In genomic region chrX:107711521-107712041, GRCh38 we compare ENCODE assay signal across 8 cellular contexts.
DNase-seq lines count a peak whose midpoint lies in the region; ATAC-seq, FAIRE-seq and TF ChIP-seq lines count a peak whose summit lies in the region.

No MANE protein-coding gene starts in this region.

- CTCF ChIA-PET in activated CD8-positive, alpha-beta memory T cell treated with anti-CD3 and anti-CD28 coated beads, Interleukin-2, amount 10 ng/mL, durations not matched to agents 7 days and 5 days (lab: Charles Lee) = interaction anchor here (0.8 to 12.5 kb wide), 4 partner anchors 30 to 66 kb away, joined by 3 to 261 read pairs (median 3); partner anchors contain the start of gene NCBP2L

- H3K4me1 ChIP-seq in astrocyte (ENCODE audit: insufficient read depth, low read length) = peaks cover 26% of the 10 kb centered on the region
- peaks cover 18% of the 10 kb centered on the region for H3K4me1 ChIP-seq in mesenchymal stem cell (ENCODE audit: control insufficient read depth, insufficient read depth, low read depth, low read length)
- H3K4me1 ChIP-seq in tibial artery = peaks cover 0 to 35% (median 6%) of the 10 kb centered on the region in 4 donors

- peak overlapping the region; percentile 6 for H3K4me3 Mint-ChIP-seq in activated CD8-positive, alpha-beta memory T cell treated with anti-CD3 and anti-CD28 coated beads, Interleukin-2, amount 10 ng/mL, durations not matched to agents 7 days and 5 days
- peak overlapping the region; percentile 34 for H3K4me3 Mint-ChIP-seq in astrocyte (ENCODE audit: unreplicated experiment)

- H3K27ac ChIP-seq in astrocyte (ENCODE audit: low read depth, low read length) (peak overlapping the region; percentile 88), mesenchymal stem cell (ENCODE audit: low read length, poor library complexity, severe bottlenecking) (peak overlapping the region; percentile 62), tibial artery (peak overlapping the region; percentile 97 to 99)

- H3K36me3 ChIP-seq in astrocyte (ENCODE audit: insufficient read depth, low read length) = peaks cover 5% of the 10 kb centered on the region
- H3K36me3 ChIP-seq in mesenchymal stem cell (ENCODE audit: control insufficient read depth in 1 of 2, insufficient read depth in 2 of 2, low read depth in 1 of 2, low read length in 2 of 2) = peaks cover 11% of the 10 kb centered on the region in 2 experiments
- H3K36me3 ChIP-seq in tibial artery = peaks cover 32 to 36% (median 33%) of the 10 kb centered on the region in 3 donors

- TF ChIP-seq CTCF in astrocyte (IDR thresholded peaks at IDR 0.05; ENCODE audit: insufficient read depth, low read depth, low read length) = no peak
- TF ChIP-seq CTCF in tibial artery (IDR thresholded peaks at IDR 0.05) = no peak

- H3K4me1 Mint-ChIP-seq in activated CD8-positive, alpha-beta memory T cell treated with anti-CD3 and anti-CD28 coated beads, Interleukin-2, amount 10 ng/mL, durations not matched to agents 7 days and 5 days = peaks cover 51% of the 10 kb centered on the region
- peaks cover 17% of the 10 kb centered on the region for H3K4me1 Mint-ChIP-seq in astrocyte (ENCODE audit: low read depth, unreplicated experiment)

- H4K20me1 ChIP-seq in astrocyte (ENCODE audit: insufficient read depth, low read length) = peaks cover 10% of the 10 kb centered on the region

- no peak overlapping the region for H3K23ac ChIP-seq in mesenchymal stem cell (ENCODE audit: low read length in 2 of 2)

- FAIRE-seq in astrocyte (lab: Jason Lieb, UNC) = no peak

- peak overlapping the region; percentile 62 for H2AK5ac ChIP-seq in mesenchymal stem cell (ENCODE audit: low read length, severe bottlenecking)

- 0% methylated on average over 1 of the region's 4 CpGs for WGBS in mesenchymal stem cell

- H3K27me3 ChIP-seq in astrocyte (ENCODE audit: insufficient read depth, low read length) = no peaks in the 10 kb centered on the region
- H3K27me3 ChIP-seq in mesenchymal stem cell (ENCODE audit: control insufficient read depth in 1 of 2, insufficient read depth in 1 of 2, low read length in 2 of 2) = peaks cover 0 to 33% of the 10 kb centered on the region in 2 experiments
- no peaks in the 10 kb centered on the region for H3K27me3 ChIP-seq in tibial artery

- no peak overlapping the region for H3K14ac ChIP-seq in mesenchymal stem cell (ENCODE audit: low read length in 2 of 2)

- H3K18ac ChIP-seq in mesenchymal stem cell (ENCODE audit: low read depth in 1 of 2, low read length in 2 of 2) = peak overlapping the region; percentile 21 to 78

- H3K9ac ChIP-seq in astrocyte (ENCODE audit: low read length) (peak overlapping the region; percentile 66), mesenchymal stem cell (ENCODE audit: low read length) (peak overlapping the region; percentile 82)

- H3K79me2 ChIP-seq in astrocyte (ENCODE audit: insufficient read depth, low read length) = peaks cover 18% of the 10 kb centered on the region

- H3K4me3 ChIP-seq in astrocyte (ENCODE audit: insufficient read depth, low read depth, low read length) (no peak overlapping the region), mesenchymal stem cell (ENCODE audit: insufficient read depth in 1 of 2, low read depth in 1 of 2, low read length in 2 of 2) (no peak overlapping the region), tibial artery (peak overlapping the region in 1 of 2 donors; percentile 86)

- no peak overlapping the region for H4K8ac ChIP-seq in mesenchymal stem cell (ENCODE audit: low read length)

- no peaks in the 10 kb centered on the region for H3K9me3 Mint-ChIP-seq in activated CD8-positive, alpha-beta memory T cell treated with anti-CD3 and anti-CD28 coated beads, Interleukin-2, amount 10 ng/mL, durations not matched to agents 7 days and 5 days (ENCODE audit: low read depth)
- no peaks in the 10 kb centered on the region for H3K9me3 Mint-ChIP-seq in astrocyte (ENCODE audit: unreplicated experiment)

- no peaks in the 10 kb centered on the region for H3K9me3 ChIP-seq in astrocyte (ENCODE audit: insufficient read depth, low read depth, low read length)
- no peaks in the 10 kb centered on the region for H3K9me3 ChIP-seq in mesenchymal stem cell (ENCODE audit: control insufficient read depth, low read length)
- H3K9me3 ChIP-seq in tibial artery = no peaks in the 10 kb centered on the region

- H4K91ac ChIP-seq in mesenchymal stem cell (ENCODE audit: low read length) = peak overlapping the region; percentile 39

- H3K27ac Mint-ChIP-seq in activated CD8-positive, alpha-beta memory T cell treated with anti-CD3 and anti-CD28 coated beads, Interleukin-2, amount 10 ng/mL, durations not matched to agents 7 days and 5 days = peak overlapping the region; percentile 95
- H3K27ac Mint-ChIP-seq in astrocyte (ENCODE audit: unreplicated experiment) = peak overlapping the region; percentile 98

- H2AFZ ChIP-seq in astrocyte (ENCODE audit: low read depth, low read length) = no peak overlapping the region
- H2AFZ ChIP-seq in mesenchymal stem cell (ENCODE audit: low read depth, low read length) = no peak overlapping the region

- H3K27me3 Mint-ChIP-seq in activated CD8-positive, alpha-beta memory T cell treated with anti-CD3 and anti-CD28 coated beads, Interleukin-2, amount 10 ng/mL, durations not matched to agents 7 days and 5 days = no peaks in the 10 kb centered on the region
- H3K27me3 Mint-ChIP-seq in astrocyte (ENCODE audit: low read depth, unreplicated experiment) = no peaks in the 10 kb centered on the region

- intact Hi-C loops in tibial artery (cut with DNase I; ENCODE audit: low total_unique reads) = loop anchor here (5.0 kb wide), 1 partner anchor 34 kb away; no protein-coding TSS in a partner anchor

- peak overlapping the region in 1 of 2 experiments; percentile 39 for H2BK12ac ChIP-seq in mesenchymal stem cell (ENCODE audit: low read length in 2 of 2)

- H2BK5ac ChIP-seq in mesenchymal stem cell (ENCODE audit: low read depth, low read length, poor library complexity, severe bottlenecking) = no peak overlapping the region

- ATAC-seq in activated CD8-positive, alpha-beta memory T cell treated with anti-CD3 and anti-CD28 coated beads, Interleukin-2, amount 10 ng/mL, durations not matched to agents 7 days and 5 days = no peak

- H3K79me1 ChIP-seq in mesenchymal stem cell (replicated peaks; ENCODE audit: low read length, poor library complexity, severe bottlenecking) = peaks cover 2% of the 10 kb centered on the region

- no peak for DNase-seq in activated CD8-positive, alpha-beta memory T cell treated with anti-CD3 and anti-CD28 coated beads, Interleukin-2, amount 10 ng/mL, durations not matched to agents 7 days and 5 days
- DNase-seq in activated CD8-positive, alpha-beta memory T cell treated with anti-CD3 and anti-CD28 coated beads, Interleukin-2, amount 50 U/mL, for 48 hours = no peak
- DNase-seq in astrocyte (ENCODE audit: low read depth) (no peak), mesenchymal stem cell (peak; percentile 71), tibial artery (peak in 1 of 2 donors; percentile 69), NCI-H526 treated with DMSO at 0.1 percent for 48 hours (lab: John Stamatoyannopoulos, UW) (no peak), kidney glomerular epithelial cell (lab: John Stamatoyannopoulos, UW) (no peak), NCI-H1436 treated with DMSO at 0.1 percent for 48 hours (lab: John Stamatoyannopoulos, UW) (no peak)

- peak overlapping the region; percentile 79 for H2BK120ac ChIP-seq in mesenchymal stem cell (ENCODE audit: low read depth, low read length)

- H3K4me2 ChIP-seq in astrocyte (ENCODE audit: low read length) = peak overlapping the region; percentile 83
- no peak overlapping the region for H3K4me2 ChIP-seq in mesenchymal stem cell (ENCODE audit: low read length, poor library complexity, severe bottlenecking)

- peaks cover 27% of the 10 kb centered on the region for H3K36me3 Mint-ChIP-seq in activated CD8-positive, alpha-beta memory T cell treated with anti-CD3 and anti-CD28 coated beads, Interleukin-2, amount 10 ng/mL, durations not matched to agents 7 days and 5 days
- peaks cover 3% of the 10 kb centered on the region for H3K36me3 Mint-ChIP-seq in astrocyte (ENCODE audit: low read depth, unreplicated experiment)

- H3K4ac ChIP-seq in mesenchymal stem cell (ENCODE audit: low read depth in 1 of 2, low read length in 2 of 2) = peak overlapping the region in 1 of 2 experiments; percentile 86

- H2BK15ac ChIP-seq in mesenchymal stem cell (ENCODE audit: low read depth, poor library complexity, severe bottlenecking) = no peak overlapping the region
